14 cellular contexts compared by ENCODE assay signal in the genomic region with DNA sequence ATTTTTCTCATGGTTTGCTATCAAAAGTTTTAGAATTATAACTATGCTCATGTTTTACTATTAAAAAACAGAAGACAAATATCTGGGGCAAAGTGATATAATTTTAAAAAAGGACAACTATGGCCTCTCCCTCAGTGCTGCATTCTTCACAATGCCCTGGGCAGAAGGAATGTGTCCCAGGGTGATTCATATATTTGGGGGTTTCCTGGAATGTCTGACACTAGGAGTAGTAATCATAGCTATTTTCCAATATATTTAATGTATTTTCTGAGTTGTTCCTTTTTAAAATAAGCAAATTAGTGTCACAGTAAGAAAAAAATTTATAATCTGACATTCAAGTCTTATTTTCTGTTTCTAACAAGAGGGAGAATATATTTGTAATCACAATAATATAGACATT.
DNase-seq lines count a peak whose midpoint lies in the region; ATAC-seq and TF ChIP-seq lines count a peak whose summit lies in the region.
"Had no signal": no experiment of that assay in that cellular context is flagged by ENCODE, and none has a peak within 500 bp of the region (broad histone marks: within the 10 kb centered on the region; RNA-seq: fewer than 3 reads in every experiment).

No MANE protein-coding gene starts in this region.

- no peak overlapping the region for H3K9ac ChIP-seq in mammary epithelial cell (ENCODE audit: insufficient read depth, low read length)

- no TSS peak for BruUV-seq in mammary epithelial cell (replicated peaks; lab: Mats Ljungman, UMichigan)

- no peak overlapping the region for H3K27ac ChIP-seq in mammary epithelial cell (ENCODE audit: insufficient read depth, low read depth, low read length)
- H3K27ac ChIP-seq: esophagus squamous epithelium, testis had no signal

- no peaks in the 10 kb centered on the region for H3K79me2 ChIP-seq in mammary epithelial cell (ENCODE audit: insufficient read depth, low read length)

- in situ Hi-C loops in mammary epithelial cell (cut with MboI; ENCODE audit: low sequenced_read_pairs in 2 of 2): no loop called here

- dilution Hi-C loops in mammary epithelial cell (cut with HindIII; ENCODE audit: low sequenced_read_pairs): no loop called here

- H3K4me3 ChIP-seq in mammary epithelial cell (replicated peaks in 1 of 3; ENCODE audit: insufficient read depth in 1 of 3, low read depth in 2 of 3, low read length in 3 of 3): no peak overlapping the region
- H3K4me3 ChIP-seq: esophagus squamous epithelium, testis had no signal

- TF ChIP-seq CTCF in mammary epithelial cell (conservative IDR thresholded peaks at IDR 0.05 in 1 of 2, IDR thresholded peaks at IDR 0.05 in 1 of 2; ENCODE audit: extremely low read depth in 1 of 2, insufficient read depth in 1 of 2, low read depth in 1 of 2, low read length in 2 of 2): no peak

- no peaks in the 10 kb centered on the region for H4K20me1 ChIP-seq in mammary epithelial cell (ENCODE audit: insufficient read depth, low read length)

- ATAC-seq in GM18870 (IDR thresholded peaks at IDR 0.05; ENCODE audit: unreplicated experiment): no peak
- ATAC-seq: activated CD4-positive, CD25-positive, alpha-beta regulatory T cell treated with anti-CD3 and anti-CD28 coated beads, Interleukin-2, amount 50 U/mL, for 24 hours had no signal

- H3K4me2 ChIP-seq in mammary epithelial cell (ENCODE audit: insufficient read depth, low read depth, low read length): peak overlapping the region; percentile 48

- DNase-seq in AG08396 (ENCODE audit: low spot score) (peak; percentile 11), NCI-H226 (peak; percentile 56), mammary epithelial cell (peak; percentile 59), kidney tubule cell (ENCODE audit: low spot score) (peak; percentile 83), C1 segment of cervical spinal cord (lab: John Stamatoyannopoulos, UW) (no peak), DMS 273 (lab: John Stamatoyannopoulos, UW; ENCODE audit: unreplicated experiment) (no peak), SKM-1 treated with dmso at 0.1 percent for 144 hours (lab: John Stamatoyannopoulos, UW; ENCODE audit: unreplicated experiment) (no peak)
- DNase-seq: activated CD8-positive, alpha-beta memory T cell treated with anti-CD3 and anti-CD28 coated beads, Interleukin-2, amount 50 U/mL, for 48 hours; esophagus squamous epithelium; NCI-H2171 treated with DMSO at 0.1 percent for 48 hours; nucleus accumbens; testis had no signal

- H2AFZ ChIP-seq in mammary epithelial cell (ENCODE audit: low read depth, low read length): no peak overlapping the region

- no peaks in the 10 kb centered on the region for H3K9me3 ChIP-seq in mammary epithelial cell (replicated peaks; ENCODE audit: insufficient read depth, low read length)
- H3K9me3 ChIP-seq: esophagus squamous epithelium, testis had no signal

- peaks cover 10% of the 10 kb centered on the region for H3K4me1 ChIP-seq in mammary epithelial cell (ENCODE audit: insufficient read depth, low read length)
- H3K4me1 ChIP-seq: esophagus squamous epithelium had no signal

- intact Hi-C loops in mammary epithelial cell (cut with micrococcal nuclease): no loop called here

- CTCF ChIA-PET in mammary epithelial cell (lab: Charles Lee; ENCODE audit: low non-redundant PET): interaction anchor here (0.7 kb wide), 1 partner anchor 268 kb away, joined by 5 read pairs; no protein-coding TSS in a partner anchor

- H3K27me3 ChIP-seq in mammary epithelial cell (ENCODE audit: insufficient read depth, low read length): no peaks in the 10 kb centered on the region
- H3K27me3 ChIP-seq: esophagus squamous epithelium, testis had no signal

- H3K36me3 ChIP-seq in mammary epithelial cell (ENCODE audit: insufficient read depth, low read length): no peaks in the 10 kb centered on the region
- H3K36me3 ChIP-seq: esophagus squamous epithelium had no signal

Comparison
In these comparisons a context has a peak if more than half of its experiments do, and no peak if none do; other contexts are left out.
1. DNase-seq: peak in AG08396 (single experiment), NCI-H226 (single experiment), mammary epithelial cell (single experiment) and kidney tubule cell (single experiment); none in C1 segment of cervical spinal cord (0 of 14), DMS 273 (single experiment) and SKM-1 treated with dmso at 0.1 percent for 144 hours (single experiment).